Comparison of ENCODE assay signal across 1 cellular context in the genomic region with DNA sequence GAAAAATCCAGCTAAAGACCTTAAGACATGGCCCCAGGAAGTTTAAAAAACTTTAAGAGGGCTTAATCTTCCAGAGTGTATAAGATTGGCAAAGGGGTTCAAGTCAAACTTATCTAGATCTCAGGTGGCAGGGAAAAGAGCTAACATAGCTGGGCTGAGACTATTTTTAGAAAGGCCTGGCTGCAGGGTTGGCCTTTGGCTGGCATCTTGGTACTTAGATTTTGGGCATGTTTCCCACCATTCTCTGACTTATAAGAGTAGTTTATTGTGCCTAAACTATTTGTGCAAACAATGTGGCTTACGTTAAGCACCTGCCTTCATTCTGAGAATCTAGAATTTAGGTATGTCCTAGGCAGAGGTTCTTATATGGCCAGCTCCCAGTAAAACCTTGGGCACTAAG.
TF ChIP-seq lines count a peak whose summit lies in the region.

No MANE protein-coding gene starts in this region.

TF ChIP-seq in GM23338, 12 proteins besides CTCF, POLR2A, EP300 and RAD21 (continued from another document):
- TF ChIP-seq ZNF462 (CRISPR knock-in tag; IDR thresholded peaks at IDR 0.05) = no peak
- no peak for TF ChIP-seq JUNB (IDR thresholded peaks at IDR 0.05; ENCODE audit: unreplicated experiment)
- TF ChIP-seq ZNF331 (CRISPR knock-in tag; IDR thresholded peaks at IDR 0.05; ENCODE audit: low read depth) = no peak
- no peak for TF ChIP-seq POLR2AphosphoS5 (IDR thresholded peaks at IDR 0.05; ENCODE audit: low read depth)
- TF ChIP-seq ZNF114 (CRISPR knock-in tag; IDR thresholded peaks at IDR 0.05) = no peak
TF ChIP-seq in GM23338: peak in this region for 0.
